Comparison of ENCODE assay signal across 1 cellular context in the genomic region with DNA sequence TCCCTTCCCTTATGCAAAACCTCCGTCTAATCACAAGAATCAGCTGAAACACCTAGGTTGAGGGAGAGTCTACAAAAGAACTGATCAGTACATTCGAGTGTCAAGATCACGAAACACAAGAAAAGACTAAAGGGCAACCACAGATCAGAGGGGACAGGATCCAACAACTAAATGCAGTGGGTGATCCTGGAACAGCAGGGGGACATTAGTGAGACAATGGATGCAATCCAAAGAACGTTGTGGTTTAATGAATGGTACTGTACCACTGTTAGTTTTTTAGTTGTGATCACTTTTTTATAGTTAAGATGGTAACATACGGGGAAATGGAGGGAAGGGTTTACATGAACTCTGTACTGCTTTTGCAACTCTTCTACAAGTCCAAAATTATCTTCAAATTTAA.
TF ChIP-seq lines count a peak whose summit lies in the region.

No MANE protein-coding gene starts in this region.

TF ChIP-seq in H1, 55 proteins besides CTCF, POLR2A, EP300 and RAD21:
- TF ChIP-seq NANOG (IDR thresholded peaks at IDR 0.05; ENCODE audit: insufficient read depth, low read depth, low read length, poor library complexity, severe bottlenecking): peak; percentile 92
- TF ChIP-seq TEAD4 (IDR thresholded peaks at IDR 0.05; ENCODE audit: low read depth, low read length): 0 out of 2 replicates have a peak, but pooled peaks have one; percentile 31
- TF ChIP-seq POLR2AphosphoS5 (IDR thresholded peaks at IDR 0.05; ENCODE audit: low read depth, low read length): no peak
- TF ChIP-seq TCF12 (IDR thresholded peaks at IDR 0.05; ENCODE audit: low read depth, low read length): no peak
TF ChIP-seq in H1: peak in this region for 2.
